Comparison of ENCODE assay signal across 19 cellular contexts in the genomic region with DNA sequence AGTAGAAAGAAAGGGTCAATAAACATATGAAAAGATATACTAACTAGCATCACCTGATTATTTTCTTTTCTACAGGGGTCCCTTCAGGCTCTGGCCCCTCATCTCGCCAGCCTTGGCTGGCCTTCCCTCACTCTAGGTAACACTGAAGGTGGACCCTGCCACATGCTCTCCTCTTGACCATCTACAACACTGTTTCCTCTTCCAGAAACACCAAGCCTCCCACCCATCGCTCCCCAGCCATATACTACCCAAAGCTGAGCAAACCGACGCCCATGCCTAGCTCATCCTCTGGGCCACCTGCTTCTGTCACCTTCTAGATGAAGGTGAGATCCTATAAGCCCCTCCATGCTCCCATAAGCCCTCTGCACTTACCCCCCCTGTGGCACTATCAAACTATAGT.
"Had no signal": no experiment of that assay in that cellular context is flagged by ENCODE, and none has a peak within 500 bp of the region (broad histone marks: within the 10 kb centered on the region; RNA-seq: fewer than 3 reads in every experiment).

No MANE protein-coding gene starts in this region.

- H3K27ac Mint-ChIP-seq: activated naive CD4-positive, alpha-beta T cell treated with anti-CD3 and anti-CD28 coated beads, Interleukin-2, amount 50 U/mL, for 24 hours; type B pancreatic cell had no signal

- H3K27me3 Mint-ChIP-seq: activated naive CD4-positive, alpha-beta T cell treated with anti-CD3 and anti-CD28 coated beads, Interleukin-2, amount 50 U/mL, for 24 hours; naive thymus-derived CD8-positive, alpha-beta T cell; stimulated activated naive B cell treated with anti-CD40 and anti-IgM and Interleukin-4, amounts not matched to agents 10 μg/mL and 1 μg/mL and 100 μg/mL, for 72 hours; type B pancreatic cell had no signal

- H3K9me3 Mint-ChIP-seq: activated naive CD4-positive, alpha-beta T cell treated with anti-CD3 and anti-CD28 coated beads, Interleukin-2, amount 50 U/mL, for 24 hours; naive thymus-derived CD8-positive, alpha-beta T cell; stimulated activated naive B cell treated with anti-CD40 and anti-IgM and Interleukin-4, amounts not matched to agents 10 μg/mL and 1 μg/mL and 100 μg/mL, for 72 hours; type B pancreatic cell had no signal

- DNase-seq: activated CD4-positive, alpha-beta T cell treated with anti-CD3 and anti-CD28 coated beads for 4 hours; activated effector memory CD4-positive, alpha-beta T cell treated with Interleukin-2 at 50 U/mL for 16 hours; activated T-cell treated with anti-CD3 and anti-CD28 coated beads, Interleukin-2, amount 50 U/mL, for 1 hour; amygdala; body of pancreas; caudate nucleus; cortex of kidney; effector CD8-positive, alpha-beta T cell; foreskin melanocyte; kidney glomerular epithelial cell; left ventricle myocardium superior; mesenchymal stem cell; naive thymus-derived CD8-positive, alpha-beta T cell; posterior cingulate gyrus; stimulated activated CD4-positive, alpha-beta T cell treated with anti-CD3 and anti-CD28 coated beads, Interleukin-2, amount 100 ng/mL, for 48 hours; stimulated activated naive B cell treated with anti-CD40 and anti-IgM and Interleukin-4, amounts not matched to agents 10 μg/mL and 1 μg/mL and 100 μg/mL, for 72 hours; WERI-Rb-1 had no signal

- H3K4me1 Mint-ChIP-seq: stimulated activated naive B cell treated with anti-CD40 and anti-IgM and Interleukin-4, amounts not matched to agents 10 μg/mL and 1 μg/mL and 100 μg/mL, for 72 hours had no signal

- ATAC-seq: body of pancreas; left ventricle myocardium superior; naive thymus-derived CD8-positive, alpha-beta T cell; stimulated activated naive B cell treated with anti-CD40 and anti-IgM and Interleukin-4, amounts not matched to agents 10 μg/mL and 1 μg/mL and 100 μg/mL, for 72 hours had no signal

- H3K4me3 Mint-ChIP-seq: activated naive CD4-positive, alpha-beta T cell treated with anti-CD3 and anti-CD28 coated beads, Interleukin-2, amount 50 U/mL, for 24 hours; naive thymus-derived CD8-positive, alpha-beta T cell; stimulated activated naive B cell treated with anti-CD40 and anti-IgM and Interleukin-4, amounts not matched to agents 10 μg/mL and 1 μg/mL and 100 μg/mL, for 72 hours; type B pancreatic cell had no signal
